ENCODE assay signal across 8 cellular contexts in genomic region chr3:51955893-51956770, GRCh38. TPM values are rescaled to one million over a fixed set of nuclear protein-coding genes. Genes with fewer than 3 reads are reported as not detected.
DNase-seq lines count a peak whose midpoint lies in the region; ATAC-seq and TF ChIP-seq lines count a peak whose summit lies in the region.

No MANE protein-coding gene starts in this region.

- H3K27ac ChIP-seq in colonic mucosa: no peak overlapping the region

- peak overlapping the region; percentile 53 to 67 for H3K9ac ChIP-seq in colonic mucosa (ENCODE audit: low read depth in 2 of 2, low read length in 2 of 2)

- intact Hi-C loops in colonic mucosa (cut with DNase I): no loop called here

- peaks cover 6% of the 10 kb centered on the region for H3K4me1 ChIP-seq in colonic mucosa

- peak; percentile 56 for TF ChIP-seq CTCF in GM12872 (IDR thresholded peaks at IDR 0.05; ENCODE audit: insufficient read depth, low read depth, low read length)
- no peak for TF ChIP-seq CTCF in colonic mucosa (IDR thresholded peaks at IDR 0.05)

- peak overlapping the region; percentile 32 for H3K4me3 ChIP-seq in colonic mucosa

- peak; percentile 70 for ATAC-seq in stimulated activated effector memory CD8-positive, alpha-beta T cell treated with anti-CD3 and anti-CD28 coated beads, Interleukin-12 subunit alpha, Interleukin-12 subunit beta, amount 100 ng/mL, for 72 hours

- H3K27ac Mint-ChIP-seq in stimulated activated effector memory CD8-positive, alpha-beta T cell treated with anti-CD3 and anti-CD28 coated beads, Interleukin-12 subunit alpha, Interleukin-12 subunit beta, amount 100 ng/mL, for 72 hours: no peak overlapping the region

- no peaks in the 10 kb centered on the region for H3K9me3 Mint-ChIP-seq in stimulated activated effector memory CD8-positive, alpha-beta T cell treated with anti-CD3 and anti-CD28 coated beads, Interleukin-12 subunit alpha, Interleukin-12 subunit beta, amount 100 ng/mL, for 72 hours

- no peaks in the 10 kb centered on the region for H3K36me3 ChIP-seq in colonic mucosa

- peaks cover 5% of the 10 kb centered on the region for H3K4me1 Mint-ChIP-seq in stimulated activated effector memory CD8-positive, alpha-beta T cell treated with anti-CD3 and anti-CD28 coated beads, Interleukin-12 subunit alpha, Interleukin-12 subunit beta, amount 100 ng/mL, for 72 hours

- DNase-seq in SHP77 treated with DMSO at 0.1 percent for 48 hours (lab: John Stamatoyannopoulos, UW) (peak; percentile 19), colonic mucosa (no peak), kidney tubule cell (ENCODE audit: low spot score) (peak; percentile 35), dedifferentiated amniotic fluid mesenchymal stem cell (ENCODE audit: extremely low spot score) (no peak), NCI-H1417 (lab: John Stamatoyannopoulos, UW) (no peak), NCI-H2081 (lab: John Stamatoyannopoulos, UW) (no peak)
- DNase-seq in stimulated activated effector memory CD8-positive, alpha-beta T cell treated with anti-CD3 and anti-CD28 coated beads, Interleukin-12 subunit alpha, Interleukin-12 subunit beta, amount 100 ng/mL, for 72 hours (ENCODE audit: low spot score in 2 of 2): peak in 1 of 2 donors; percentile 65

- H3K9me3 ChIP-seq in colonic mucosa: no peaks in the 10 kb centered on the region

- H3K27me3 ChIP-seq in colonic mucosa: no peaks in the 10 kb centered on the region

- peak overlapping the region; percentile 15 for H3K4me3 Mint-ChIP-seq in stimulated activated effector memory CD8-positive, alpha-beta T cell treated with anti-CD3 and anti-CD28 coated beads, Interleukin-12 subunit alpha, Interleukin-12 subunit beta, amount 100 ng/mL, for 72 hours

- peaks cover 4% of the 10 kb centered on the region for H3K36me3 Mint-ChIP-seq in stimulated activated effector memory CD8-positive, alpha-beta T cell treated with anti-CD3 and anti-CD28 coated beads, Interleukin-12 subunit alpha, Interleukin-12 subunit beta, amount 100 ng/mL, for 72 hours

RNA-seq across cellular contexts. Expression of gene GPR62, which starts 1.0 kb away (rescaled TPM):
- total RNA-seq in colonic mucosa: not detected

RNA-seq across cellular contexts. Expression of gene PCBP4, which starts 11.1 kb away (rescaled TPM):
- total RNA-seq in colonic mucosa: 10 to 100 TPM; 19.6 to 22.4 TPM

RNA-seq across cellular contexts. Expression of gene PARP3, which starts 14.0 kb away (rescaled TPM):
- total RNA-seq in colonic mucosa: 10 to 100 TPM; 17.0 to 18.0 TPM

RNA-seq across cellular contexts. Expression of gene RRP9, which starts 14.4 kb away (rescaled TPM):
- total RNA-seq in colonic mucosa: 10 to 100 TPM in 1 of 2 donors, 1 to 10 TPM in 1; 9.6 to 24.7 TPM

RNA-seq across cellular contexts. Expression of gene ABHD14B, which starts 17.7 kb away (rescaled TPM):
- total RNA-seq in colonic mucosa: 10 to 100 TPM; 64.9 to 72.2 TPM

Comparison
In these comparisons a context has a peak if more than half of its experiments do, and no peak if none do; other contexts are left out.
1. DNase-seq: peak in SHP77 treated with DMSO at 0.1 percent for 48 hours (single experiment) and kidney tubule cell (single experiment); none in colonic mucosa (single experiment), dedifferentiated amniotic fluid mesenchymal stem cell (single experiment), NCI-H1417 (0 of 3) and NCI-H2081 (0 of 2).